8 cellular contexts compared by ENCODE assay signal in the genomic region with DNA sequence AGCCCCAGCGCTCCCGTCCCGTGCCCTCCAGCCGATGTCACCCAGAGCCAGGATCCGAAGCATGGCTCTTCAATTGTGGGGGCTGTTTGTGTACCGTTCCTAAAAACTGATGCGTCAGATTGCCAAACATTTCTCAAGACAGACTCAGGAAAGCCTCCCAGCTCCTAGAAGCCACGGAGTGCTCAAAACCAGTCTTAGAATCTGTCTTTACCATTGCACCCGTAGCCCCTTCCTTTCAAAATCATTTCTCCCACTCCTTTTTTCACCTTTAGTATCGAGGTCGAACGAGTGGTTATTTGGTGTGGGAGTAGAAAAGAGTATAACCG. TPM values are rescaled to one million over a fixed set of nuclear protein-coding genes. Genes with fewer than 3 reads are reported as not detected.
A peak's percentile ranks its signal among the peaks of the same experiment; 100 is the strongest.
DNase-seq lines count a peak whose midpoint lies in the region; ATAC-seq and TF ChIP-seq lines count a peak whose summit lies in the region.

No MANE protein-coding gene starts in this region.

- peak overlapping the region; percentile 99 for H3K4me3 Mint-ChIP-seq in activated T-helper 17 cell treated with anti-CD3 and anti-CD28 coated beads, Interleukin-2, amount 50 U/mL, for 72 hours

- no peak for TF ChIP-seq CTCF in right atrium auricular region (IDR thresholded peaks at IDR 0.05)

- intact Hi-C loops in left cardiac atrium (cut with DNase I), result loop anchor here in 1 of 2 donors (5.0 to 10.0 kb wide), 3 partner anchors 48 to 100 kb away; no protein-coding TSS in a partner anchor

- ATAC-seq in left cardiac atrium, result no peak
- peak; percentile 37 for ATAC-seq in activated T-helper 17 cell treated with anti-CD3 and anti-CD28 coated beads, Interleukin-2, amount 50 U/mL, for 72 hours (replicated peaks)

- no peaks in the 10 kb centered on the region for H3K9me3 ChIP-seq in right atrium auricular region

- H3K9me3 Mint-ChIP-seq in activated T-helper 17 cell treated with anti-CD3 and anti-CD28 coated beads, Interleukin-2, amount 50 U/mL, for 72 hours, result no peaks in the 10 kb centered on the region

- no peak for DNase-seq in right atrium auricular region (ENCODE audit: low spot score)
- no peak for DNase-seq in left cardiac atrium
- DNase-seq in inferior parietal cortex (ENCODE audit: extremely low spot score), result peak; percentile 28
- DNase-seq in substantia nigra (lab: John Stamatoyannopoulos, UW), result peak in 1 of 49 donors; percentile 40
- DNase-seq in NCI-H2081 treated with DMSO at 0.1 percent for 48 hours (lab: John Stamatoyannopoulos, UW), result no peak
- DNase-seq in NCI-H1436 (lab: John Stamatoyannopoulos, UW), result no peak
- no peak for DNase-seq in activated CD8-positive, alpha-beta memory T cell treated with anti-CD3 and anti-CD28 coated beads, Interleukin-2, amount 50 U/mL, for 4 hours

- H3K4me1 ChIP-seq in right atrium auricular region, result peaks cover 0 to 36% of the 10 kb centered on the region in 2 donors

- H3K27ac ChIP-seq in right atrium auricular region (peak overlapping the region; percentile 96 to 97), substantia nigra (ENCODE audit: low read depth, low read length, poor library complexity, severe bottlenecking) (peak overlapping the region; percentile 71)

- H3K27me3 Mint-ChIP-seq in activated T-helper 17 cell treated with anti-CD3 and anti-CD28 coated beads, Interleukin-2, amount 50 U/mL, for 72 hours, result no peaks in the 10 kb centered on the region

- H3K27ac Mint-ChIP-seq in activated T-helper 17 cell treated with anti-CD3 and anti-CD28 coated beads, Interleukin-2, amount 50 U/mL, for 72 hours, result peak overlapping the region; percentile 98

- H3K36me3 Mint-ChIP-seq in activated T-helper 17 cell treated with anti-CD3 and anti-CD28 coated beads, Interleukin-2, amount 50 U/mL, for 72 hours (ENCODE audit: low read depth), result peaks cover 6% of the 10 kb centered on the region

- H3K4me3 ChIP-seq in right atrium auricular region, result peak overlapping the region; percentile 87 to 94

- H3K4me1 Mint-ChIP-seq in activated T-helper 17 cell treated with anti-CD3 and anti-CD28 coated beads, Interleukin-2, amount 50 U/mL, for 72 hours, result peaks cover 15% of the 10 kb centered on the region

- H3K27me3 ChIP-seq in right atrium auricular region, result no peaks in the 10 kb centered on the region

- no peaks in the 10 kb centered on the region for H3K36me3 ChIP-seq in right atrium auricular region

RNA-seq across cellular contexts. Expression of gene STK38L, which starts 0.6 kb away (rescaled TPM):
- total RNA-seq in right atrium auricular region (10 to 100 TPM; 65.9 to 93.2 TPM), left cardiac atrium (100 to 1,000 TPM in 1 of 2 donors, 10 to 100 TPM in 1; 70.6 to 135 TPM)
- 10 to 100 TPM; 14.5 to 21.0 TPM for total RNA-seq in activated T-helper 17 cell treated with anti-CD3 and anti-CD28 coated beads, Interleukin-2, amount 50 U/mL, for 72 hours
